In the genomic region with DNA sequence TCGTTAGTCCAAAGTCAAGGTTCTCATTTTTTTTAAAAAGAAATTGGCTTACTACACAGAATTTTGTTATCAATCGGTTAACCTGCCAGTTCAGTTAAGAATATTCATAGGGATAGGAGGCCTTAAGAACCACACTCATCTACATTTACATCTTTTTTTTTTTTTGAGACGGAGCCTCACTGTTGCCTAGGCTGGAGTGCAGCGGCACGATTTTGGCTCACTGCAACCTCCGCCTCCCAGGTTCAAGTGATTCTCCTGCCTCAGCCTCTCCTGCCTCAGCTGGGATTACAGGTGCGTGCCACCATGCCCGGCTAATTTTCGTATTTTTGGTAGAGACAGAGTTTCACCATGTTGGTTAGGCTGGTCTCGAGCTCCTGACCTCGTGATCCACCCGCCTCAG, we compare ENCODE assay signal across 24 cellular contexts. TPM values are rescaled to one million over a fixed set of nuclear protein-coding genes. Genes with fewer than 3 reads are reported as not detected.
A peak's percentile ranks its signal among the peaks of the same experiment; 100 is the strongest.
DNase-seq lines count a peak whose midpoint lies in the region; ATAC-seq, FAIRE-seq and TF ChIP-seq lines count a peak whose summit lies in the region.
"Had no signal": no experiment of that assay in that cellular context is flagged by ENCODE, and none has a peak within 500 bp of the region (broad histone marks: within the 10 kb centered on the region; RNA-seq: fewer than 3 reads in every experiment).

No MANE protein-coding gene starts in this region.

- CTCF ChIA-PET in PC-9 (lab: Charles Lee) = no interaction called here
- CTCF ChIA-PET in HepG2 (lab: Yijun Ruan, JAX; ENCODE audit: low intra/inter-chr PET ratio, low total read pairs) = no interaction called here

- H3K79me2 ChIP-seq in PC-9 (ENCODE audit: low read depth) = no peaks in the 10 kb centered on the region
- H3K79me2 ChIP-seq in HepG2 (ENCODE audit: insufficient read depth, low read length) = no peaks in the 10 kb centered on the region

- H3K4me3 ChIP-seq in PC-9 (no peak overlapping the region), HepG2 (replicated peaks in 1 of 3; ENCODE audit: insufficient read depth in 1 of 3, low read depth in 2 of 3, low read length in 3 of 3) (no peak overlapping the region)
- H3K4me3 ChIP-seq: ascending aorta, HAP-1 had no signal

- peak overlapping the region; percentile 12 for H3K27ac Mint-ChIP-seq in stimulated activated naive CD8-positive, alpha-beta T cell treated with anti-CD3 and anti-CD28 coated beads, Interleukin-15, Interleukin-2, amounts not matched to agents 100 ng/mL and 50 ng/mL, for 24 hours

- BruUV-seq in PC-9 (replicated peaks; lab: Mats Ljungman, UMichigan) (no TSS peak), HepG2 (replicated peaks; lab: Mats Ljungman, UMichigan) (no TSS peak)

- POLR2A ChIA-PET in PC-9 (lab: Charles Lee; ENCODE audit: unreplicated experiment) = interaction anchor here (0.7 kb wide), 1 partner anchor 13 kb away, joined by 5 read pairs; no protein-coding TSS in a partner anchor
- POLR2A ChIA-PET in HepG2 (lab: Yijun Ruan, JAX) = interaction anchor here (1.1 kb wide), 1 partner anchor 34 kb away, joined by 3 read pairs; a partner anchor contains a TSS

- H3K27me3 Mint-ChIP-seq in stimulated activated naive CD8-positive, alpha-beta T cell treated with anti-CD3 and anti-CD28 coated beads, Interleukin-15, Interleukin-2, amounts not matched to agents 100 ng/mL and 50 ng/mL, for 24 hours = no peaks in the 10 kb centered on the region
- H3K27me3 Mint-ChIP-seq: central memory CD8-positive, alpha-beta T cell had no signal

- FAIRE-seq in HepG2 (lab: Jason Lieb, UNC) = no peak
- FAIRE-seq: HTR-8/SVneo, TTC549 had no signal

- TF ChIP-seq CTCF in PC-9 (conservative IDR thresholded peaks at IDR 0.05) (no peak), HepG2 (CRISPR knock-in tag; IDR thresholded peaks at IDR 0.05) (no peak)

- H3K4me3 Mint-ChIP-seq in stimulated activated naive CD8-positive, alpha-beta T cell treated with anti-CD3 and anti-CD28 coated beads, Interleukin-15, Interleukin-2, amounts not matched to agents 100 ng/mL and 50 ng/mL, for 24 hours = no peak overlapping the region
- H3K4me3 Mint-ChIP-seq: central memory CD8-positive, alpha-beta T cell had no signal

- no peaks in the 10 kb centered on the region for H3K9me2 ChIP-seq in PC-9 (ENCODE audit: insufficient read depth)

- H3K27me3 ChIP-seq in PC-9 (ENCODE audit: insufficient read depth, low read depth) (no peaks in the 10 kb centered on the region), HepG2 (ENCODE audit: control insufficient read depth in 1 of 2, insufficient read depth in 2 of 2, low read length in 2 of 2) (no peaks in the 10 kb centered on the region)
- H3K27me3 ChIP-seq: ascending aorta, foreskin keratinocyte had no signal

- peaks cover 16% of the 10 kb centered on the region for H3F3A ChIP-seq in PC-9 (ENCODE audit: insufficient read depth, low read depth)

- no peak for DNase-seq in stimulated activated naive CD8-positive, alpha-beta T cell treated with anti-CD3 and anti-CD28 coated beads, Interleukin-15, Interleukin-2, amounts not matched to agents 100 U/mL and 50 U/mL, for 24 hours
- DNase-seq in PC-9 (no peak), HepG2 (ENCODE audit: low spot score) (no peak), NCI-H2081 (lab: John Stamatoyannopoulos, UW) (no peak), NCI-H69 (lab: John Stamatoyannopoulos, UW) (no peak)
- DNase-seq: activated CD4-positive, alpha-beta T cell treated with anti-CD3 and anti-CD28 coated beads for 4 hours; activated naive CD4-positive, alpha-beta T cell treated with Interleukin-2 at 50 U/mL for 16 hours; DMS79 treated with DMSO at 0.1 percent for 48 hours; erythroblast; islet precursor cell; mammary epithelial cell; NCI-H1417; NCI-H2107; NCI-H510A treated with DMSO at 0.1 percent for 48 hours; right cardiac atrium had no signal

- 97% methylated on average over 12 of the region's 12 CpGs for WGBS in HepG2 (ENCODE audit: low lambda C conversion rate)

- no peak overlapping the region for H2AFZ ChIP-seq in PC-9
- no peak overlapping the region for H2AFZ ChIP-seq in HepG2 (ENCODE audit: low read length)

- TF ChIP-seq EP300 in HepG2 (IDR thresholded peaks at IDR 0.05; ENCODE audit: low read depth in 2 of 2, low read length in 2 of 2) (no peak), HepG2 (CRISPR knock-in tag; IDR thresholded peaks at IDR 0.05; ENCODE audit: borderline replicate concordance) (no peak)

- no peaks in the 10 kb centered on the region for H3K9me3 Mint-ChIP-seq in stimulated activated naive CD8-positive, alpha-beta T cell treated with anti-CD3 and anti-CD28 coated beads, Interleukin-15, Interleukin-2, amounts not matched to agents 100 ng/mL and 50 ng/mL, for 24 hours
- H3K9me3 Mint-ChIP-seq: central memory CD8-positive, alpha-beta T cell had no signal

- no peak for ATAC-seq in stimulated activated naive CD8-positive, alpha-beta T cell treated with anti-CD3 and anti-CD28 coated beads, Interleukin-15, Interleukin-2, amounts not matched to agents 100 U/mL and 50 U/mL, for 24 hours
- ATAC-seq in HepG2 (no peak), HG03342 (IDR thresholded peaks at IDR 0.05; ENCODE audit: unreplicated experiment) (no peak)

- H3K4me2 ChIP-seq in PC-9 = no peak overlapping the region
- H3K4me2 ChIP-seq in HepG2 (ENCODE audit: low read depth, low read length) = no peak overlapping the region

- peaks cover 39% of the 10 kb centered on the region for H3K4me1 Mint-ChIP-seq in stimulated activated naive CD8-positive, alpha-beta T cell treated with anti-CD3 and anti-CD28 coated beads, Interleukin-15, Interleukin-2, amounts not matched to agents 100 ng/mL and 50 ng/mL, for 24 hours (ENCODE audit: low read depth)

- H3K9me3 ChIP-seq in PC-9 (ENCODE audit: insufficient read depth, low read depth) = no peaks in the 10 kb centered on the region
- H3K9me3 ChIP-seq in HepG2 (ENCODE audit: low read length) = no peaks in the 10 kb centered on the region
- H3K9me3 ChIP-seq: ascending aorta, HAP-1 had no signal

- in situ Hi-C loops in HepG2 (cut with HindIII; ENCODE audit: extremely low pct_ligation_motif_present, low pct_unique_long_range_greater_than_20kb) = no loop called here

- no peak for TF ChIP-seq POLR2A in HepG2 (IDR thresholded peaks at IDR 0.05; ENCODE audit: insufficient read depth in 1 of 2, low read depth in 2 of 2, low read length in 2 of 2)

- intact Hi-C loops in PC-9 (cut with micrococcal nuclease; ENCODE audit: unreplicated experiment) (no loop called here), HepG2 (cut with micrococcal nuclease; ENCODE audit: unreplicated experiment) (no loop called here)

- peak overlapping the region; percentile 6; the same call in 1 of the 2 replicates for H3K27ac ChIP-seq in PC-9
- H3K27ac ChIP-seq in HepG2 (ENCODE audit: extremely low read length, insufficient read depth, low read length) = peak overlapping the region; percentile 2
- H3K27ac ChIP-seq: foreskin keratinocyte, RWPE1 had no signal

- no peaks in the 10 kb centered on the region for H4K20me1 ChIP-seq in PC-9 (ENCODE audit: insufficient read depth)
- no peaks in the 10 kb centered on the region for H4K20me1 ChIP-seq in HepG2 (ENCODE audit: insufficient read depth, low read length)

- H3K9ac ChIP-seq in HepG2 (ENCODE audit: insufficient read depth, low read depth, low read length) = no peak overlapping the region

- H3K36me3 Mint-ChIP-seq in stimulated activated naive CD8-positive, alpha-beta T cell treated with anti-CD3 and anti-CD28 coated beads, Interleukin-15, Interleukin-2, amounts not matched to agents 100 ng/mL and 50 ng/mL, for 24 hours (ENCODE audit: low read depth) = peaks cover 64% of the 10 kb centered on the region

- H3K4me1 ChIP-seq in PC-9 (replicated peaks; ENCODE audit: insufficient read depth) = no peaks in the 10 kb centered on the region
- no peaks in the 10 kb centered on the region for H3K4me1 ChIP-seq in HepG2 (ENCODE audit: insufficient read depth, low read length)
- H3K4me1 ChIP-seq: foreskin keratinocyte had no signal

- 0 out of 2 replicates have a peak, but pooled peaks cover 4% of the 10 kb centered on the region for H3K36me3 ChIP-seq in PC-9 (ENCODE audit: low read depth)
- peaks cover 2 to 15% of the 10 kb centered on the region in 2 experiments; a peak in 4 of 5 replicates for H3K36me3 ChIP-seq in HepG2 (replicated peaks in 1 of 2; ENCODE audit: control insufficient read depth in 1 of 2, insufficient read depth in 2 of 2, low read length in 2 of 2)

- TF ChIP-seq RAD21 in HepG2 (CRISPR knock-in tag; IDR thresholded peaks at IDR 0.05) = no peak

RNA-seq across cellular contexts. Expression of a gene that starts 33.7 kb away (rescaled TPM):
- total RNA-seq in PC-9 (2021) (55.1 and 60.6 TPM in 2 replicates), HepG2 (2016; rRNA removed; fragmentation: Illumina TruSeq; extraction: Trizol) (139 and 226 TPM in 2 replicates)
- total RNA-seq in HepG2 (2016; cell fraction: cytosol; rRNA removed; fragmentation: Illumina TruSeq; extraction: Trizol; ENCODE audit: low read depth) = 12.4 and 15.6 TPM in 2 replicates
- total RNA-seq in HepG2 (2016; cell fraction: insoluble cytoplasmic fraction; rRNA removed; fragmentation: Illumina TruSeq; extraction: Trizol) = 135 and 236 TPM in 2 replicates
- total RNA-seq in HepG2 (2016; cell fraction: membrane; rRNA removed; fragmentation: Illumina TruSeq; extraction: Trizol) = 35.0 and 36.7 TPM in 2 replicates
- 101 TPM in 2 replicates for total RNA-seq in HepG2 (2016; cell fraction: nucleus; rRNA removed; fragmentation: Illumina TruSeq; extraction: Trizol)
- 50.4 and 50.8 TPM in 2 replicates for polyA plus RNA-seq in HepG2 (2011; rRNA removed)
- 29.9 and 40.2 TPM in 2 replicates for polyA plus RNA-seq in HepG2 (2011; cell fraction: cytosol; rRNA removed)
- 46.4 and 64.4 TPM in 2 replicates for polyA plus RNA-seq in HepG2 (2011; cell fraction: nucleus; rRNA removed)
- polyA plus RNA-seq in HepG2 (2012) = 51.4 and 68.4 TPM in 2 replicates
- 3.5 and 3.9 TPM in 2 replicates for polyA plus RNA-seq in HepG2 (2016; cell fraction: cytosol; fragmentation: Illumina TruSeq; extraction: Trizol; ENCODE audit: low read depth)
- 137 and 143 TPM in 2 replicates for polyA plus RNA-seq in HepG2 (2016; cell fraction: insoluble cytoplasmic fraction; fragmentation: Illumina TruSeq; extraction: Trizol; ENCODE audit: low read depth)
- polyA plus RNA-seq in HepG2 (2016; cell fraction: membrane; fragmentation: Illumina TruSeq; extraction: Trizol; ENCODE audit: low read depth) = 12.4 and 15.0 TPM in 2 replicates
- polyA plus RNA-seq in HepG2 (2016; cell fraction: nucleus; fragmentation: Illumina TruSeq; extraction: Trizol; ENCODE audit: insufficient read depth, low read depth) = 82.6 and 86.1 TPM in 2 replicates
- polyA minus RNA-seq in HepG2 (2011; rRNA and poly(A)+ RNA removed; ENCODE audit: low replicate concordance) = 44.6 and 47.2 TPM in 2 replicates
- polyA minus RNA-seq in HepG2 (2011; cell fraction: cytosol; rRNA and poly(A)+ RNA removed) = 35.7 and 42.2 TPM in 2 replicates
- polyA minus RNA-seq in HepG2 (2011; cell fraction: nucleus; rRNA and poly(A)+ RNA removed) = 80.1 and 90.1 TPM in 2 replicates

RNA-seq across cellular contexts. Expression of a gene that starts 33.9 kb away (rescaled TPM):
- total RNA-seq in PC-9 (2021) = 16.5 and 20.2 TPM in 2 replicates
- total RNA-seq in HepG2 (2016; rRNA removed; fragmentation: Illumina TruSeq; extraction: Trizol) = 32.7 and 37.8 TPM in 2 replicates
- total RNA-seq in HepG2 (2016; cell fraction: cytosol; rRNA removed; fragmentation: Illumina TruSeq; extraction: Trizol; ENCODE audit: low read depth) = 14.9 and 19.5 TPM in 2 replicates
- 31.2 and 41.0 TPM in 2 replicates for total RNA-seq in HepG2 (2016; cell fraction: insoluble cytoplasmic fraction; rRNA removed; fragmentation: Illumina TruSeq; extraction: Trizol)
- 14.4 and 18.0 TPM in 2 replicates for total RNA-seq in HepG2 (2016; cell fraction: membrane; rRNA removed; fragmentation: Illumina TruSeq; extraction: Trizol)
- total RNA-seq in HepG2 (2016; cell fraction: nucleus; rRNA removed; fragmentation: Illumina TruSeq; extraction: Trizol) = 29.5 and 32.6 TPM in 2 replicates
- polyA plus RNA-seq in HepG2 (2011; rRNA removed) = 16.8 and 21.9 TPM in 2 replicates
- 11.0 and 15.0 TPM in 2 replicates for polyA plus RNA-seq in HepG2 (2011; cell fraction: cytosol; rRNA removed)
- polyA plus RNA-seq in HepG2 (2011; cell fraction: nucleus; rRNA removed) = 8.3 and 8.9 TPM in 2 replicates
- 14.6 and 14.9 TPM in 2 replicates for polyA plus RNA-seq in HepG2 (2012)
- 6.7 and 8.5 TPM in 2 replicates for polyA plus RNA-seq in HepG2 (2016; cell fraction: cytosol; fragmentation: Illumina TruSeq; extraction: Trizol; ENCODE audit: low read depth)
- 40.9 and 44.2 TPM in 2 replicates for polyA plus RNA-seq in HepG2 (2016; cell fraction: insoluble cytoplasmic fraction; fragmentation: Illumina TruSeq; extraction: Trizol; ENCODE audit: low read depth)
- 9.6 and 10.1 TPM in 2 replicates for polyA plus RNA-seq in HepG2 (2016; cell fraction: membrane; fragmentation: Illumina TruSeq; extraction: Trizol; ENCODE audit: low read depth)
- polyA plus RNA-seq in HepG2 (2016; cell fraction: nucleus; fragmentation: Illumina TruSeq; extraction: Trizol; ENCODE audit: insufficient read depth, low read depth) = 24.6 and 26.7 TPM in 2 replicates
- polyA minus RNA-seq in HepG2 (2011; rRNA and poly(A)+ RNA removed; ENCODE audit: low replicate concordance) = 11.6 and 12.2 TPM in 2 replicates
- 6.0 and 6.2 TPM in 2 replicates for polyA minus RNA-seq in HepG2 (2011; cell fraction: cytosol; rRNA and poly(A)+ RNA removed)
- 47.3 and 50.1 TPM in 2 replicates for polyA minus RNA-seq in HepG2 (2011; cell fraction: nucleus; rRNA and poly(A)+ RNA removed)

RNA-seq across cellular contexts. Expression of a gene that starts 48.5 kb away (rescaled TPM):
- total RNA-seq in PC-9 (2021) = 43.5 and 44.2 TPM in 2 replicates
- 16.1 and 21.1 TPM in 2 replicates for total RNA-seq in HepG2 (2016; rRNA removed; fragmentation: Illumina TruSeq; extraction: Trizol)
- total RNA-seq in HepG2 (2016; cell fraction: cytosol; rRNA removed; fragmentation: Illumina TruSeq; extraction: Trizol; ENCODE audit: low read depth) = 5.8 and 7.3 TPM in 2 replicates
- total RNA-seq in HepG2 (2016; cell fraction: insoluble cytoplasmic fraction; rRNA removed; fragmentation: Illumina TruSeq; extraction: Trizol) = 15.5 and 21.2 TPM in 2 replicates
- 7.7 and 9.2 TPM in 2 replicates for total RNA-seq in HepG2 (2016; cell fraction: membrane; rRNA removed; fragmentation: Illumina TruSeq; extraction: Trizol)
- 36.4 and 37.2 TPM in 2 replicates for total RNA-seq in HepG2 (2016; cell fraction: nucleus; rRNA removed; fragmentation: Illumina TruSeq; extraction: Trizol)
- 14.7 and 18.0 TPM in 2 replicates for polyA plus RNA-seq in HepG2 (2011; rRNA removed)
- 7.3 and 11.8 TPM in 2 replicates for polyA plus RNA-seq in HepG2 (2011; cell fraction: cytosol; rRNA removed)
- 14.7 and 19.7 TPM in 2 replicates for polyA plus RNA-seq in HepG2 (2011; cell fraction: nucleus; rRNA removed)
- 17.3 and 19.5 TPM in 2 replicates for polyA plus RNA-seq in HepG2 (2012)
- 0.61 and 0.79 TPM in 2 replicates for polyA plus RNA-seq in HepG2 (2016; cell fraction: cytosol; fragmentation: Illumina TruSeq; extraction: Trizol; ENCODE audit: low read depth)
- 20.7 and 21.3 TPM in 2 replicates for polyA plus RNA-seq in HepG2 (2016; cell fraction: insoluble cytoplasmic fraction; fragmentation: Illumina TruSeq; extraction: Trizol; ENCODE audit: low read depth)
- polyA plus RNA-seq in HepG2 (2016; cell fraction: membrane; fragmentation: Illumina TruSeq; extraction: Trizol; ENCODE audit: low read depth) = 2.2 and 2.9 TPM in 2 replicates
- polyA plus RNA-seq in HepG2 (2016; cell fraction: nucleus; fragmentation: Illumina TruSeq; extraction: Trizol; ENCODE audit: insufficient read depth, low read depth) = 31.2 and 36.5 TPM in 2 replicates
- 28.1 and 29.5 TPM in 2 replicates for polyA minus RNA-seq in HepG2 (2011; rRNA and poly(A)+ RNA removed; ENCODE audit: low replicate concordance)
- polyA minus RNA-seq in HepG2 (2011; cell fraction: cytosol; rRNA and poly(A)+ RNA removed) = 23.0 and 27.3 TPM in 2 replicates
- polyA minus RNA-seq in HepG2 (2011; cell fraction: nucleus; rRNA and poly(A)+ RNA removed) = 64.8 and 79.4 TPM in 2 replicates
